Comparison of ENCODE assay signal across 23 cellular contexts in genomic region chr3:52655895-52656294, GRCh38. TPM values are rescaled to one million over a fixed set of nuclear protein-coding genes. Genes with fewer than 3 reads are reported as not detected.
DNase-seq lines count a peak whose midpoint lies in the region; ATAC-seq lines count a peak whose summit lies in the region.
"Had no signal": no experiment of that assay in that cellular context is flagged by ENCODE, and none has a peak within 500 bp of the region (broad histone marks: within the 10 kb centered on the region; RNA-seq: fewer than 3 reads in every experiment).

No MANE protein-coding gene starts in this region.

- ATAC-seq in activated CD4-positive, alpha-beta T cell treated with anti-CD3 and anti-CD28 coated beads for 36 hours = peak; percentile 12
- ATAC-seq in T-helper 17 cell (no peak), GM21447 (IDR thresholded peaks at IDR 0.05; ENCODE audit: unreplicated experiment) (no peak)
- ATAC-seq in stimulated activated effector memory CD8-positive, alpha-beta T cell treated with anti-CD3 and anti-CD28 coated beads, Interleukin-12 subunit alpha, Interleukin-12 subunit beta, amount 100 ng/mL, for 72 hours = no peak
- ATAC-seq: K562 had no signal

- H3K27ac Mint-ChIP-seq in activated CD4-positive, alpha-beta T cell treated with anti-CD3 and anti-CD28 coated beads for 36 hours = peak overlapping the region; percentile 57
- H3K27ac Mint-ChIP-seq in activated naive CD4-positive, alpha-beta T cell treated with anti-CD3 and anti-CD28 coated beads for 36 hours = peak overlapping the region; percentile 11
- peak overlapping the region; percentile 32 for H3K27ac Mint-ChIP-seq in T-helper 17 cell
- H3K27ac Mint-ChIP-seq in stimulated activated effector memory CD8-positive, alpha-beta T cell treated with anti-CD3 and anti-CD28 coated beads, Interleukin-12 subunit alpha, Interleukin-12 subunit beta, amount 100 ng/mL, for 72 hours = peak overlapping the region; percentile 53

- H3K36me3 Mint-ChIP-seq in activated CD4-positive, alpha-beta T cell treated with anti-CD3 and anti-CD28 coated beads for 36 hours (ENCODE audit: low read depth) = peaks cover 26% of the 10 kb centered on the region
- H3K36me3 Mint-ChIP-seq in activated naive CD4-positive, alpha-beta T cell treated with anti-CD3 and anti-CD28 coated beads for 36 hours (ENCODE audit: low read depth) = peaks cover 38% of the 10 kb centered on the region
- H3K36me3 Mint-ChIP-seq in T-helper 17 cell (ENCODE audit: low read depth) = peaks cover 6% of the 10 kb centered on the region
- peaks cover 100% of the 10 kb centered on the region for H3K36me3 Mint-ChIP-seq in stimulated activated effector memory CD8-positive, alpha-beta T cell treated with anti-CD3 and anti-CD28 coated beads, Interleukin-12 subunit alpha, Interleukin-12 subunit beta, amount 100 ng/mL, for 72 hours

- H3K27me3 Mint-ChIP-seq in activated CD4-positive, alpha-beta T cell treated with anti-CD3 and anti-CD28 coated beads for 36 hours = no peaks in the 10 kb centered on the region
- no peaks in the 10 kb centered on the region for H3K27me3 Mint-ChIP-seq in activated naive CD4-positive, alpha-beta T cell treated with anti-CD3 and anti-CD28 coated beads for 36 hours (ENCODE audit: low read depth)
- no peaks in the 10 kb centered on the region for H3K27me3 Mint-ChIP-seq in T-helper 17 cell

- POLR2A ChIA-PET in activated CD4-positive, alpha-beta T cell treated with anti-CD3 and anti-CD28 coated beads for 36 hours (lab: Charles Lee) = interaction anchor here (0.6 kb wide), 1 partner anchor 223 kb away, joined by 3 read pairs; no protein-coding TSS in a partner anchor

- no peaks in the 10 kb centered on the region for H3K9me3 Mint-ChIP-seq in activated CD4-positive, alpha-beta T cell treated with anti-CD3 and anti-CD28 coated beads for 36 hours (ENCODE audit: low read depth)
- no peaks in the 10 kb centered on the region for H3K9me3 Mint-ChIP-seq in activated naive CD4-positive, alpha-beta T cell treated with anti-CD3 and anti-CD28 coated beads for 36 hours
- H3K9me3 Mint-ChIP-seq in stimulated activated effector memory CD8-positive, alpha-beta T cell treated with anti-CD3 and anti-CD28 coated beads, Interleukin-12 subunit alpha, Interleukin-12 subunit beta, amount 100 ng/mL, for 72 hours = no peaks in the 10 kb centered on the region
- H3K9me3 Mint-ChIP-seq: CD14-positive monocyte had no signal

- no peak overlapping the region for H3K4me3 Mint-ChIP-seq in activated CD4-positive, alpha-beta T cell treated with anti-CD3 and anti-CD28 coated beads for 36 hours
- H3K4me3 Mint-ChIP-seq in activated naive CD4-positive, alpha-beta T cell treated with anti-CD3 and anti-CD28 coated beads for 36 hours = no peak overlapping the region
- no peak overlapping the region for H3K4me3 Mint-ChIP-seq in T-helper 17 cell
- H3K4me3 Mint-ChIP-seq in stimulated activated effector memory CD8-positive, alpha-beta T cell treated with anti-CD3 and anti-CD28 coated beads, Interleukin-12 subunit alpha, Interleukin-12 subunit beta, amount 100 ng/mL, for 72 hours = no peak overlapping the region
- H3K4me3 Mint-ChIP-seq: CD14-positive monocyte had no signal

- no peak for DNase-seq in activated CD4-positive, alpha-beta T cell treated with anti-CD3 and anti-CD28 coated beads for 36 hours
- DNase-seq in activated CD4-positive, alpha-beta T cell treated with anti-CD3 and anti-CD28 coated beads, Interleukin-2, amount 50 U/mL, for 1 hour = no peak
- no peak for DNase-seq in activated naive CD4-positive, alpha-beta T cell treated with anti-CD3 and anti-CD28 coated beads for 36 hours
- DNase-seq in activated naive CD4-positive, alpha-beta T cell (lab: John Stamatoyannopoulos, UW) = no peak
- no peak for DNase-seq in T-helper 17 cell
- no peak for DNase-seq in stimulated activated effector memory CD8-positive, alpha-beta T cell treated with anti-CD3 and anti-CD28 coated beads, Interleukin-12 subunit alpha, Interleukin-12 subunit beta, amount 100 ng/mL, for 72 hours (ENCODE audit: low spot score in 2 of 2)
- DNase-seq: 8988T, ACHN, BE2C, Calu3, DMS79 treated with DMSO at 0.1 percent for 48 hours, GF-D8, Kasumi-1, NCI-H1092 treated with DMSO at 0.1 percent for 48 hours, NCI-H1436, NCI-H187 treated with DMSO at 0.1 percent for 48 hours, NCI-H446, NCI-H524 treated with DMSO at 0.1 percent for 48 hours, NCI-H774, SIG-M5 had no signal

- H3K9me3 ChIP-seq in T-helper 17 cell (ENCODE audit: control insufficient read depth, low read length, poor library complexity, severe bottlenecking) = no peaks in the 10 kb centered on the region
- H3K9me3 ChIP-seq: BE2C had no signal

- intact Hi-C loops in activated CD4-positive, alpha-beta T cell treated with anti-CD3 and anti-CD28 coated beads for 36 hours (cut with DNase I, micrococcal nuclease) = no loop called here
- intact Hi-C loops in activated naive CD4-positive, alpha-beta T cell treated with anti-CD3 and anti-CD28 coated beads for 36 hours (cut with micrococcal nuclease) = no loop called here

- H3K4me1 Mint-ChIP-seq in activated CD4-positive, alpha-beta T cell treated with anti-CD3 and anti-CD28 coated beads for 36 hours = peaks cover 7% of the 10 kb centered on the region
- peaks cover 10% of the 10 kb centered on the region for H3K4me1 Mint-ChIP-seq in activated naive CD4-positive, alpha-beta T cell treated with anti-CD3 and anti-CD28 coated beads for 36 hours (ENCODE audit: low read depth)
- peaks cover 4% of the 10 kb centered on the region for H3K4me1 Mint-ChIP-seq in T-helper 17 cell
- H3K4me1 Mint-ChIP-seq in stimulated activated effector memory CD8-positive, alpha-beta T cell treated with anti-CD3 and anti-CD28 coated beads, Interleukin-12 subunit alpha, Interleukin-12 subunit beta, amount 100 ng/mL, for 72 hours = peaks cover 6% of the 10 kb centered on the region
- H3K4me1 Mint-ChIP-seq: CD14-positive monocyte had no signal

- CTCF ChIA-PET in activated CD4-positive, alpha-beta T cell treated with anti-CD3 and anti-CD28 coated beads for 36 hours (lab: Charles Lee) = no interaction called here
- CTCF ChIA-PET in activated naive CD4-positive, alpha-beta T cell treated with anti-CD3 and anti-CD28 coated beads for 36 hours (lab: Charles Lee) = no interaction called here

RNA-seq across cellular contexts. Expression of gene PBRM1, which starts 29.8 kb away (rescaled TPM):
- 10 to 100 TPM; 57.6 to 59.8 TPM for total RNA-seq in activated CD4-positive, alpha-beta T cell treated with anti-CD3 and anti-CD28 coated beads for 36 hours
- 10 to 100 TPM; 49.9 to 57.7 TPM for total RNA-seq in activated naive CD4-positive, alpha-beta T cell treated with anti-CD3 and anti-CD28 coated beads for 36 hours
- 10 to 100 TPM; 62.8 to 70.8 TPM for total RNA-seq in T-helper 17 cell

RNA-seq across cellular contexts. Expression of gene GNL3, which starts 29.9 kb away (rescaled TPM):
- total RNA-seq in activated CD4-positive, alpha-beta T cell treated with anti-CD3 and anti-CD28 coated beads for 36 hours = 100 to 1,000 TPM; 206 to 218 TPM
- 100 to 1,000 TPM; 195 to 197 TPM for total RNA-seq in activated naive CD4-positive, alpha-beta T cell treated with anti-CD3 and anti-CD28 coated beads for 36 hours
- total RNA-seq in T-helper 17 cell = 100 to 1,000 TPM; 109 to 117 TPM

RNA-seq across cellular contexts. Expression of gene GLT8D1, which starts 49.7 kb away (rescaled TPM):
- 10 to 100 TPM; 35.2 to 38.0 TPM for total RNA-seq in activated CD4-positive, alpha-beta T cell treated with anti-CD3 and anti-CD28 coated beads for 36 hours
- 10 to 100 TPM; 24.5 to 25.4 TPM for total RNA-seq in activated naive CD4-positive, alpha-beta T cell treated with anti-CD3 and anti-CD28 coated beads for 36 hours
- 10 to 100 TPM; 18.9 to 23.0 TPM for total RNA-seq in T-helper 17 cell

RNA-seq across cellular contexts. Expression of gene SPCS1, which starts 50.0 kb away (rescaled TPM):
- total RNA-seq in activated CD4-positive, alpha-beta T cell treated with anti-CD3 and anti-CD28 coated beads for 36 hours = 100 to 1,000 TPM; 111 to 120 TPM
- total RNA-seq in activated naive CD4-positive, alpha-beta T cell treated with anti-CD3 and anti-CD28 coated beads for 36 hours = 100 to 1,000 TPM; 118 to 123 TPM
- 10 to 100 TPM; 62.6 to 63.7 TPM for total RNA-seq in T-helper 17 cell
